22 cellular contexts compared by ENCODE assay signal in the genomic region with DNA sequence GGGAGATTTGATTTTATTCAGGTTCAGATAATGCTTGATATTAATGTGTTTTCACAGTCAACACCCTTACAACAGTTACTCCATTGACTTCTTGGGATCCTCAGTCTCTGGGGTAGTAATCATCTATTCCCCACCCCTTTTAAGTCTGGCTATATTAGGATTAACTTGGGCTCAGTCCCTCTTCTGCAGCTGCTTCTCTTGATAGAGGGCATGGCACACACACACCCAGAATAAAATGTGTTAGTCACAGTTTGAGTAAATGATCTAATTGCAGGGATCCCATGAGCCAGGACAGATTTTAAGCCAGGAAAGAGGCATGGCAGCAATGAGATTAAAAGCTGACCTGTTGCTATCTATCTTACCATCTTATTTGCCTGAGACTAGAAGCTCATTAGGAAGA. TPM values are rescaled to one million over a fixed set of nuclear protein-coding genes. Genes with fewer than 3 reads are reported as not detected.
DNase-seq lines count a peak whose midpoint lies in the region; ATAC-seq and TF ChIP-seq lines count a peak whose summit lies in the region.
"Had no signal": no experiment of that assay in that cellular context is flagged by ENCODE, and none has a peak within 500 bp of the region (broad histone marks: within the 10 kb centered on the region; RNA-seq: fewer than 3 reads in every experiment).

No MANE protein-coding gene starts in this region.

- POLR2A ChIA-PET in GM10248 (lab: Yijun Ruan, JAX): no interaction called here

- intact Hi-C loops in heart right ventricle (cut with DNase I) (loop anchor here in 3 of 10 donors (5.0 to 10.0 kb wide), 4 partner anchors 54 to 76 kb away; partner anchors contain the start of gene VLDLR (in 1 of the 3)), sciatic nerve (cut with DNase I) (no loop called here)

- TF ChIP-seq CTCF in heart right ventricle (IDR thresholded peaks at IDR 0.05): no peak
- TF ChIP-seq CTCF in GM10248 (IDR thresholded peaks at IDR 0.05; ENCODE audit: control extremely low read depth, extremely low read depth, low read depth, missing control alignments): no peak

- peaks cover 0 to 6% (median 0%) of the 10 kb centered on the region in 11 donors for H3K9me3 ChIP-seq in heart right ventricle
- H3K9me3 ChIP-seq: right lobe of liver had no signal

- peak; percentile 8 for DNase-seq in GM03348 (ENCODE audit: low spot score)
- peak; percentile 62 for DNase-seq in NCI-H82 treated with DMSO at 0.1 percent for 48 hours (lab: John Stamatoyannopoulos, UW; ENCODE audit: unreplicated experiment)
- DNase-seq in heart right ventricle: no peak
- peak; percentile 25 for DNase-seq in renal cortical epithelial cell (ENCODE audit: low read depth)
- DNase-seq in GM10248 (ENCODE audit: extremely low spot score): no peak
- no peak for DNase-seq in sciatic nerve (ENCODE audit: low spot score)
- DNase-seq: activated CD4-positive, alpha-beta T cell treated with anti-CD3 and anti-CD28 coated beads, Interleukin-2, amount 10 ng/mL, durations not matched to agents 24 days and 14 days; aorta; CD4-positive, CD25-positive, alpha-beta regulatory T cell; central memory CD4-positive, alpha-beta T cell; GOT3; NCI-H1694 treated with DMSO at 0.1 percent for 48 hours; NCI-H2171; NCI-H526; right lobe of liver; stimulated activated CD4-positive, alpha-beta T cell treated with anti-CD3 and anti-CD28 coated beads, Interleukin-15, amount 100 ng/mL, for 24 hours; stimulated activated naive CD8-positive, alpha-beta T cell treated with anti-CD3 and anti-CD28 coated beads, Interleukin-15, Interleukin-2, amounts not matched to agents 100 U/mL and 50 U/mL, for 24 hours; WERI-Rb-1 had no signal

- H3K36me3 ChIP-seq in heart right ventricle: no peaks in the 10 kb centered on the region
- H3K36me3 ChIP-seq: right lobe of liver, WERI-Rb-1 had no signal

- H3K4me1 ChIP-seq in heart right ventricle: peaks cover 5 to 60% (median 24%) of the 10 kb centered on the region in 9 donors

- H3K27me3 ChIP-seq in heart right ventricle: no peaks in the 10 kb centered on the region
- H3K27me3 ChIP-seq: right lobe of liver had no signal

- CTCF ChIA-PET in GM10248 (lab: Yijun Ruan, JAX): no interaction called here

- ATAC-seq in heart right ventricle (peak in 7 of 8 donors; percentile 25 to 64 (median 40)), GM21515 (IDR thresholded peaks at IDR 0.05; ENCODE audit: unreplicated experiment) (no peak), sciatic nerve (no peak), HG02678 (IDR thresholded peaks at IDR 0.05; ENCODE audit: unreplicated experiment) (no peak)
- ATAC-seq: left lobe of liver; stimulated activated naive CD8-positive, alpha-beta T cell treated with anti-CD3 and anti-CD28 coated beads, Interleukin-15, Interleukin-2, amounts not matched to agents 100 U/mL and 50 U/mL, for 24 hours had no signal

- no peak overlapping the region for H3K4me3 ChIP-seq in heart right ventricle
- H3K4me3 ChIP-seq: right lobe of liver had no signal

- H3K27ac ChIP-seq in heart right ventricle: peak overlapping the region; percentile 16 to 87 (median 70)
- H3K27ac ChIP-seq: KMS-11, right lobe of liver, WERI-Rb-1 had no signal

RNA-seq across cellular contexts. Expression of gene VLDLR, which starts 53.7 kb away (rescaled TPM):
- 100 to 1,000 TPM; 114 to 153 (median 140) TPM for total RNA-seq in heart right ventricle
- 10 to 100 TPM; 17.9 to 23.0 TPM for polyA plus RNA-seq in heart right ventricle
- total RNA-seq in renal cortical epithelial cell: 26.2 and 130 TPM in 2 replicates
- total RNA-seq in sciatic nerve: 25.8 TPM
- total RNA-seq: CD4-positive, CD25-positive, alpha-beta regulatory T cell had no signal
- polyA plus RNA-seq: CD4-positive, CD25-positive, alpha-beta regulatory T cell had no signal

Comparison
In these comparisons a context has a peak if more than half of its experiments do, and no peak if none do; other contexts are left out.
1. DNase-seq: peak in GM03348 (single experiment), NCI-H82 treated with DMSO at 0.1 percent for 48 hours (single experiment) and renal cortical epithelial cell (single experiment); none in heart right ventricle (0 of 2), GM10248 (single experiment) and sciatic nerve (single experiment).
2. ATAC-seq: peak in heart right ventricle (7 of 8); none in GM21515 (single experiment), sciatic nerve (single experiment) and HG02678 (single experiment).